In the genomic region with DNA sequence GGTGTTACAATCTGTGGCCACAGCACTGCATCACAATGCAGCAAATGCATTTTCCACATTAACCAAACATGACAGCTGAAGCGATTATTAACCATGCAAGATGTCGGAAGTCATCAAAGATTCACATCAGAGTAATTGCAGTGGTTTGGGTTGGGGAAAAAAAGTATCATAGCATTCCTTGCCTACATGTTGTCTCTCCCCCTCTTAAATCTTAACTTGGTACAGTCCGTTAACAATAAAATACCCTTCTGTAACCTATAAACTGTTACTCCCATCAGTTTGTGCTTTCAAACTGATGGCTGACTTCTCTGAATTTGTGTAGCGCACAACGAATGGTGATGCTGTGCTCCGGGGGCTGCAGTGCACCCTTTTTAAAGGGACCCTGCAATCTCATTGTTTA, we compare ENCODE assay signal across 28 cellular contexts. TPM values are rescaled to one million over a fixed set of nuclear protein-coding genes. Genes with fewer than 3 reads are reported as not detected.
A peak's percentile ranks its signal among the peaks of the same experiment; 100 is the strongest.
DNase-seq lines count a peak whose midpoint lies in the region; ATAC-seq, FAIRE-seq and TF ChIP-seq lines count a peak whose summit lies in the region.
"Had no signal": no experiment of that assay in that cellular context is flagged by ENCODE, and none has a peak within 500 bp of the region (broad histone marks: within the 10 kb centered on the region; RNA-seq: fewer than 3 reads in every experiment).

No MANE protein-coding gene starts in this region.

- peak overlapping the region; percentile 18 for H3K4me3 ChIP-seq in ectodermal cell (ENCODE audit: insufficient read depth, low read depth, low read length)
- H3K4me3 ChIP-seq in stomach: no peak overlapping the region
- H3K4me3 ChIP-seq: ascending aorta, BLaER1, heart left ventricle, lower lobe of right lung had no signal

- peaks cover 27% of the 10 kb centered on the region for H3K4me1 ChIP-seq in ectodermal cell (ENCODE audit: control insufficient read depth, insufficient read depth, low read length)
- peaks cover 3 to 9% (median 7%) of the 10 kb centered on the region in 4 donors for H3K4me1 ChIP-seq in stomach
- H3K4me1 ChIP-seq: ascending aorta had no signal

- H3K4me1 Mint-ChIP-seq in nephron progenitor cell: peaks cover 85% of the 10 kb centered on the region

- DNase-seq in GM12891 (ENCODE audit: insufficient read length, low spot score) (no peak), NCI-H526 treated with DMSO at 0.1 percent for 48 hours (lab: John Stamatoyannopoulos, UW) (peak; percentile 58), nephron progenitor cell (no peak), T-helper 9 cell (no peak), stomach (no peak), HCEC 1CT (no peak)
- DNase-seq: activated CD4-positive, alpha-beta memory T cell treated with anti-CD3 and anti-CD28 coated beads, Interleukin-2, amount 10 ng/mL, durations not matched to agents 7 days and 5 days; activated naive CD4-positive, alpha-beta T cell treated with anti-CD3 and anti-CD28 coated beads, Interleukin-2, amount 50 U/mL, for 16 hours; activated T-cell treated with anti-CD3 and anti-CD28 coated beads, Interleukin-2, amount 50 U/mL, for 1 hour; DMS 273 treated with DMSO at 0.1 percent for 48 hours; heart left ventricle; KG1; lower lobe of right lung; naive thymus-derived CD4-positive, alpha-beta T cell; NCI-H1092 treated with DMSO at 0.1 percent for 48 hours; NCI-H82; PC-3; SHP77 treated with DMSO at 0.1 percent for 48 hours; stimulated activated CD4-positive, alpha-beta T cell treated with anti-CD3 and anti-CD28 coated beads, Interleukin-12 subunit alpha, Interleukin-12 subunit beta, amount 100 ng/mL, for 4 hours; stimulated activated CD8-positive, alpha-beta memory T cell treated with anti-CD3 and anti-CD28 coated beads, Interleukin-4, amount 100 ng/mL, for 48 hours; T-helper 17 cell had no signal

- peak; percentile 81 for FAIRE-seq in GM12891 (lab: Jason Lieb, UNC)
- FAIRE-seq: A204.1, G401.6 had no signal

- TF ChIP-seq EP300 in stomach (IDR thresholded peaks at IDR 0.05): no peak

- TF ChIP-seq CTCF in nephron progenitor cell (IDR thresholded peaks at IDR 0.05) (no peak), stomach (IDR thresholded peaks at IDR 0.05) (no peak)

- H3K9me3 ChIP-seq in ectodermal cell (ENCODE audit: control insufficient read depth, low read length) (no peaks in the 10 kb centered on the region), stomach (no peaks in the 10 kb centered on the region)
- H3K9me3 ChIP-seq: ascending aorta, BLaER1, heart left ventricle, lower lobe of right lung had no signal

- no peaks in the 10 kb centered on the region for H3K27me3 ChIP-seq in ectodermal cell (ENCODE audit: control insufficient read depth, insufficient read depth, low read length, poor library complexity, severe bottlenecking)
- no peaks in the 10 kb centered on the region for H3K27me3 ChIP-seq in stomach
- H3K27me3 ChIP-seq: ascending aorta, BLaER1, heart left ventricle had no signal

- ATAC-seq in GM18520 (IDR thresholded peaks at IDR 0.05; ENCODE audit: unreplicated experiment): no peak
- ATAC-seq: HCT116; heart left ventricle; lower lobe of right lung; naive thymus-derived CD4-positive, alpha-beta T cell; PC-3; T-helper 17 cell had no signal

- TF ChIP-seq POLR2A in GM12891 (IDR thresholded peaks at IDR 0.05; ENCODE audit: low read depth, low read length) (no peak), stomach (IDR thresholded peaks at IDR 0.05) (no peak)

- H3K36me3 ChIP-seq in ectodermal cell (ENCODE audit: control insufficient read depth, insufficient read depth, low read length): no peaks in the 10 kb centered on the region
- H3K36me3 ChIP-seq in stomach: no peaks in the 10 kb centered on the region
- H3K36me3 ChIP-seq: ascending aorta, heart left ventricle, lower lobe of right lung had no signal

- peaks cover 4% of the 10 kb centered on the region for H3K27me3 Mint-ChIP-seq in nephron progenitor cell (ENCODE audit: low read depth, poor library complexity)
- H3K27me3 Mint-ChIP-seq: activated CD4-positive, alpha-beta memory T cell treated with anti-CD3 and anti-CD28 coated beads, Interleukin-2, amount 10 ng/mL, durations not matched to agents 7 days and 5 days; naive thymus-derived CD4-positive, alpha-beta T cell; T-helper 17 cell had no signal

- intact Hi-C loops in stomach (cut with DNase I; ENCODE audit: low total_unique reads): no loop called here

- peak overlapping the region; percentile 70 for H3K4me3 Mint-ChIP-seq in nephron progenitor cell
- H3K4me3 Mint-ChIP-seq: activated CD4-positive, alpha-beta memory T cell treated with anti-CD3 and anti-CD28 coated beads, Interleukin-2, amount 10 ng/mL, durations not matched to agents 7 days and 5 days; naive thymus-derived CD4-positive, alpha-beta T cell; T-helper 17 cell had no signal

- no peak overlapping the region for H3K27ac ChIP-seq in ectodermal cell (ENCODE audit: insufficient read depth, low read depth, low read length, poor library complexity, severe bottlenecking)
- H3K27ac ChIP-seq in stomach: no peak overlapping the region
- H3K27ac ChIP-seq: ascending aorta, BLaER1, heart left ventricle, lower lobe of right lung had no signal

- no peaks in the 10 kb centered on the region for H3K9me3 Mint-ChIP-seq in nephron progenitor cell
- H3K9me3 Mint-ChIP-seq: activated CD4-positive, alpha-beta memory T cell treated with anti-CD3 and anti-CD28 coated beads, Interleukin-2, amount 10 ng/mL, durations not matched to agents 7 days and 5 days had no signal

- no peak overlapping the region for H3K27ac Mint-ChIP-seq in nephron progenitor cell
- H3K27ac Mint-ChIP-seq: activated CD4-positive, alpha-beta memory T cell treated with anti-CD3 and anti-CD28 coated beads, Interleukin-2, amount 10 ng/mL, durations not matched to agents 7 days and 5 days; T-helper 17 cell had no signal

- 64 to 71% methylated on average over 5 to 6 of the region's 6 CpGs for WGBS in ectodermal cell, 2 experiments
- WGBS in stomach, 5 donors: 82 to 88% (median 86%) methylated on average over 6 of the region's 6 CpGs

- H3K36me3 Mint-ChIP-seq in nephron progenitor cell (ENCODE audit: low read depth): no peaks in the 10 kb centered on the region

TF ChIP-seq in GM12891, 5 proteins besides CTCF, POLR2A, EP300 and RAD21:
- TF ChIP-seq POLR2AphosphoS5 (IDR thresholded peaks at IDR 0.05; ENCODE audit: low read depth, low read length): no peak
- TF ChIP-seq TAF1 (IDR thresholded peaks at IDR 0.05; ENCODE audit: low read depth, low read length): no peak
- no peak for TF ChIP-seq PAX5 (IDR thresholded peaks at IDR 0.05; ENCODE audit: insufficient read depth, low read length, severe bottlenecking)
- TF ChIP-seq SPI1 (IDR thresholded peaks at IDR 0.05; ENCODE audit: low read depth, low read length): no peak
- no peak for TF ChIP-seq POU2F2 (IDR thresholded peaks at IDR 0.05; ENCODE audit: low read depth, low read length)

RNA-seq across cellular contexts. Expression of a gene that starts 51.6 kb away (rescaled TPM):
- polyA plus RNA-seq in GM12891 (2012; ENCODE audit: low read depth, missing spikeins): 59.1 TPM
- 156 TPM for polyA plus RNA-seq in ectodermal cell (2013, experiment 1 of 4)
- polyA plus RNA-seq in ectodermal cell (2013, experiment 2 of 4): 144 TPM
- 105 TPM for polyA plus RNA-seq in ectodermal cell (2013, experiment 3 of 4)
- polyA plus RNA-seq in ectodermal cell (2013, experiment 4 of 4): 119 TPM
- 100 to 1,000 TPM in 1 of 5 donors, 10 to 100 TPM in 4; 43.2 to 184 (median 87.5) TPM for total RNA-seq in stomach
- 10 to 100 TPM; 26.7 to 46.6 (median 27.4) TPM for polyA plus RNA-seq in stomach
